ENCODE assay signal across 8 cellular contexts in genomic region chr17:752002-752619, GRCh38. TPM values are rescaled to one million over a fixed set of nuclear protein-coding genes. Genes with fewer than 3 reads are reported as not detected.
DNase-seq lines count a peak whose midpoint lies in the region; ATAC-seq, FAIRE-seq and TF ChIP-seq lines count a peak whose summit lies in the region.

GEMIN4 (minus strand) TSS chr17:752264; CDS start chr17:752142, 122 bp downstream.

- in situ Hi-C loops in HepG2 (cut with HindIII; ENCODE audit: extremely low pct_ligation_motif_present, low pct_unique_long_range_greater_than_20kb), result no loop called here

- BruUV-seq in HepG2 (replicated peaks; lab: Mats Ljungman, UMichigan), result no TSS peak

- peaks cover 26% of the 10 kb centered on the region for H3K79me2 ChIP-seq in HepG2 (ENCODE audit: insufficient read depth, low read length)

- intact Hi-C loops in HepG2 (cut with micrococcal nuclease; ENCODE audit: unreplicated experiment), result no loop called here

- H3K4me3 ChIP-seq in BLaER1 treated with 17β-estradiol and CSF1 and Interleukin-3, amounts not matched to agents 10 nM and 100 nM, result peak within 1 kb of the TSS; percentile 75 to 91 (median 85)
- H3K4me3 ChIP-seq in HepG2 (replicated peaks in 1 of 3; ENCODE audit: insufficient read depth in 1 of 3, low read depth in 2 of 3, low read length in 3 of 3), result peak within 1 kb of the TSS; percentile 74 to 84 (median 78)

- FAIRE-seq in HepG2 (lab: Jason Lieb, UNC), result peak; percentile 44

- peak; percentile 97 for TF ChIP-seq CTCF in HepG2 (CRISPR knock-in tag; IDR thresholded peaks at IDR 0.05)

- peaks cover 26 to 44% (median 42%) of the 10 kb centered on the region in 10 experiments for H3K4me1 ChIP-seq in BLaER1 treated with 17β-estradiol and CSF1 and Interleukin-3, amounts not matched to agents 10 nM and 100 nM
- H3K4me1 ChIP-seq in HepG2 (ENCODE audit: insufficient read depth, low read length), result peaks cover 26% of the 10 kb centered on the region

- CTCF ChIA-PET in HepG2 (lab: Yijun Ruan, JAX; ENCODE audit: low intra/inter-chr PET ratio, low total read pairs), result interaction anchor here (1.4 kb wide), 1 partner anchor 37 kb away, joined by 4 read pairs; the partner anchor contains the start of gene VPS53

- POLR2A ChIA-PET in HepG2 (lab: Yijun Ruan, JAX), result interaction anchor here (0.8 to 1.2 kb wide), 4 partner anchors 19 to 229 kb away, joined by 3 read pairs; partner anchors contain the start of genes GLOD4 and MRM3

- TF ChIP-seq RAD21 in HepG2 (CRISPR knock-in tag; IDR thresholded peaks at IDR 0.05), result peak; percentile 76

- H3K9me3 ChIP-seq in BLaER1 treated with 17β-estradiol and CSF1 and Interleukin-3, amounts not matched to agents 10 nM and 100 nM (replicated peaks in 1 of 11), result peaks cover 0 to 13% (median 7%) of the 10 kb centered on the region in 11 experiments; a peak in 9 of 22 replicates
- H3K9me3 ChIP-seq in HepG2 (ENCODE audit: low read length), result no peaks in the 10 kb centered on the region

- no peak within 1 kb of the TSS for H2AFZ ChIP-seq in HepG2 (ENCODE audit: low read length)

- peak within 1 kb of the TSS; percentile 86 to 100 (median 98) for H3K27ac ChIP-seq in BLaER1 treated with 17β-estradiol and CSF1 and Interleukin-3, amounts not matched to agents 10 nM and 100 nM
- peak within 1 kb of the TSS; percentile 72 for H3K27ac ChIP-seq in HepG2 (ENCODE audit: extremely low read length, insufficient read depth, low read length)

- H3K27me3 ChIP-seq in BLaER1 treated with 17β-estradiol and CSF1 and Interleukin-3, amounts not matched to agents 10 nM and 100 nM, result no peaks in the 10 kb centered on the region
- no peaks in the 10 kb centered on the region for H3K27me3 ChIP-seq in HepG2 (ENCODE audit: control insufficient read depth in 1 of 2, insufficient read depth in 2 of 2, low read length in 2 of 2)

- peak; percentile 56 for ATAC-seq in HG03378 (IDR thresholded peaks at IDR 0.05; ENCODE audit: unreplicated experiment)
- ATAC-seq in HepG2, result peak; percentile 87

- peaks cover 0 to 42% (median 36%) of the 10 kb centered on the region in 11 experiments; a peak in 20 of 22 replicates for H4K20me1 ChIP-seq in BLaER1 treated with 17β-estradiol and CSF1 and Interleukin-3, amounts not matched to agents 10 nM and 100 nM
- no peaks in the 10 kb centered on the region for H4K20me1 ChIP-seq in HepG2 (ENCODE audit: insufficient read depth, low read length)

- 20% methylated on average over 3 of the region's 87 CpGs for WGBS in HepG2 (ENCODE audit: low lambda C conversion rate)

- peak; percentile 10 to 91 for DNase-seq in NCI-H526 (lab: John Stamatoyannopoulos, UW)
- DNase-seq in activated CD4-positive, alpha-beta T cell treated with anti-CD3 and anti-CD28 coated beads, Interleukin-2, amount 50 U/mL, for 24 hours (ENCODE audit: low read depth in 1 of 2, low spot score in 1 of 2), result peak; percentile 95 to 100
- DNase-seq in dermis blood vessel endothelial cell, result peak; percentile 93
- peak; percentile 79 for DNase-seq in HepG2 (ENCODE audit: low spot score)
- peak; percentile 99 to 100 for DNase-seq in stimulated activated CD4-positive, alpha-beta T cell treated with anti-CD3 and anti-CD28 coated beads, Interleukin-2, amount 100 ng/mL, for 48 hours

- peaks cover 29 to 47% (median 35%) of the 10 kb centered on the region in 11 experiments for H3K36me3 ChIP-seq in BLaER1 treated with 17β-estradiol and CSF1 and Interleukin-3, amounts not matched to agents 10 nM and 100 nM
- H3K36me3 ChIP-seq in HepG2 (replicated peaks in 1 of 2; ENCODE audit: control insufficient read depth in 1 of 2, insufficient read depth in 2 of 2, low read length in 2 of 2), result peaks cover 5 to 12% of the 10 kb centered on the region in 2 experiments

- TF ChIP-seq EP300 in HepG2 (IDR thresholded peaks at IDR 0.05; ENCODE audit: low read depth in 2 of 2, low read length in 2 of 2), result no peak
- no peak for TF ChIP-seq EP300 in HepG2 (CRISPR knock-in tag; IDR thresholded peaks at IDR 0.05; ENCODE audit: borderline replicate concordance)

- peak; percentile 92 for TF ChIP-seq POLR2A in GM19099 (IDR thresholded peaks at IDR 0.05; ENCODE audit: extremely low read depth, insufficient read length, low read depth)
- peak; percentile 69 to 89 for TF ChIP-seq POLR2A in HepG2 (IDR thresholded peaks at IDR 0.05; ENCODE audit: insufficient read depth in 1 of 2, low read depth in 2 of 2, low read length in 2 of 2)

- H3K4me2 ChIP-seq in BLaER1 treated with 17β-estradiol and CSF1 and Interleukin-3, amounts not matched to agents 10 nM and 100 nM, result peak within 1 kb of the TSS; percentile 92 to 99 (median 96)
- H3K4me2 ChIP-seq in HepG2 (ENCODE audit: low read depth, low read length), result peak within 1 kb of the TSS; percentile 85

- peak within 1 kb of the TSS; percentile 93 to 99 (median 97) for H3K9ac ChIP-seq in BLaER1 treated with 17β-estradiol and CSF1 and Interleukin-3, amounts not matched to agents 10 nM and 100 nM
- peak within 1 kb of the TSS; percentile 90 for H3K9ac ChIP-seq in HepG2 (ENCODE audit: insufficient read depth, low read depth, low read length)

TF ChIP-seq in HepG2, 621 proteins besides CTCF, POLR2A, EP300 and RAD21 (continues in another document):
- no peak for TF ChIP-seq ZNF7 (CRISPR knock-in tag; IDR thresholded peaks at IDR 0.05)
- TF ChIP-seq, protein P1, sequence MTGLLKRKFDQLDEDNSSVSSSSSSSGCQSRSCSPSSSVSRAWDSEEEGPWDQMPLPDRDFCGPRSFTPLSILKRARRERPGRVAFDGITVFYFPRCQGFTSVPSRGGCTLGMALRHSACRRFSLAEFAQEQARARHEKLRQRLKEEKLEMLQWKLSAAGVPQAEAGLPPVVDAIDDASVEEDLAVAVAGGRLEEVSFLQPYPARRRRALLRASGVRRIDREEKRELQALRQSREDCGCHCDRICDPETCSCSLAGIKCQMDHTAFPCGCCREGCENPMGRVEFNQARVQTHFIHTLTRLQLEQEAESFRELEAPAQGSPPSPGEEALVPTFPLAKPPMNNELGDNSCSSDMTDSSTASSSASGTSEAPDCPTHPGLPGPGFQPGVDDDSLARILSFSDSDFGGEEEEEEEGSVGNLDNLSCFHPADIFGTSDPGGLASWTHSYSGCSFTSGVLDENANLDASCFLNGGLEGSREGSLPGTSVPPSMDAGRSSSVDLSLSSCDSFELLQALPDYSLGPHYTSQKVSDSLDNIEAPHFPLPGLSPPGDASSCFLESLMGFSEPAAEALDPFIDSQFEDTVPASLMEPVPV (CRISPR knock-in tag; IDR thresholded peaks at IDR 0.05), result peak; percentile 80; the same call in 1 of the 2 replicates
- 0 out of 2 replicates have a peak, but pooled peaks have one; percentile 25 for TF ChIP-seq MIXL1 (CRISPR knock-in tag; IDR thresholded peaks at IDR 0.05)
- no peak for TF ChIP-seq ZNF780A (CRISPR knock-in tag; IDR thresholded peaks at IDR 0.05)
- TF ChIP-seq SP140L (CRISPR knock-in tag; IDR thresholded peaks at IDR 0.05; ENCODE audit: borderline replicate concordance), result no peak
- peak; percentile 94; the same call in 1 of the 2 replicates for TF ChIP-seq ATF7-NPFF (CRISPR knock-in tag; IDR thresholded peaks at IDR 0.05; ENCODE audit: low read depth)
- peak; percentile 79; the same call in 1 of the 2 replicates for TF ChIP-seq ZNF160 (CRISPR knock-in tag; IDR thresholded peaks at IDR 0.05)
- TF ChIP-seq ZMAT5 (CRISPR knock-in tag; IDR thresholded peaks at IDR 0.05; ENCODE audit: borderline replicate concordance, low read depth), result no peak
- TF ChIP-seq PTBP1 (IDR thresholded peaks at IDR 0.05; ENCODE audit: low read depth, low read length, poor library complexity, severe bottlenecking), result no peak
- TF ChIP-seq, protein P2, sequence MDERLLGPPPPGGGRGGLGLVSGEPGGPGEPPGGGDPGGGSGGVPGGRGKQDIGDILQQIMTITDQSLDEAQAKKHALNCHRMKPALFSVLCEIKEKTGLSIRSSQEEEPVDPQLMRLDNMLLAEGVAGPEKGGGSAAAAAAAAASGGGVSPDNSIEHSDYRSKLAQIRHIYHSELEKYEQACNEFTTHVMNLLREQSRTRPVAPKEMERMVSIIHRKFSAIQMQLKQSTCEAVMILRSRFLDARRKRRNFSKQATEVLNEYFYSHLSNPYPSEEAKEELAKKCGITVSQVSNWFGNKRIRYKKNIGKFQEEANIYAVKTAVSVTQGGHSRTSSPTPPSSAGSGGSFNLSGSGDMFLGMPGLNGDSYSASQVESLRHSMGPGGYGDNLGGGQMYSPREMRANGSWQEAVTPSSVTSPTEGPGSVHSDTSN (CRISPR knock-in tag; IDR thresholded peaks at IDR 0.05), result no peak
- TF ChIP-seq MBNL3 (CRISPR knock-in tag; conservative IDR thresholded peaks at IDR 0.05), result no peak
- TF ChIP-seq PHF8 (CRISPR knock-in tag; IDR thresholded peaks at IDR 0.05), result peak; percentile 77
- TF ChIP-seq EEA1 (CRISPR knock-in tag; IDR thresholded peaks at IDR 0.05; ENCODE audit: borderline replicate concordance), result peak; percentile 18; the same call in 1 of the 2 replicates

RNA-seq across cellular contexts. Expression of gene GEMIN4, which starts in this region (rescaled TPM):
- total RNA-seq in dermis blood vessel endothelial cell, result 12.9 and 18.3 TPM in 2 replicates
- 22.7 and 28.2 TPM in 2 replicates for total RNA-seq in HepG2 (2016; rRNA removed; fragmentation: Illumina TruSeq; extraction: Trizol)
- 1.6 and 2.8 TPM in 2 replicates for total RNA-seq in HepG2 (2016; cell fraction: cytosol; rRNA removed; fragmentation: Illumina TruSeq; extraction: Trizol; ENCODE audit: low read depth)
- 23.2 and 25.6 TPM in 2 replicates for total RNA-seq in HepG2 (2016; cell fraction: insoluble cytoplasmic fraction; rRNA removed; fragmentation: Illumina TruSeq; extraction: Trizol)
- total RNA-seq in HepG2 (2016; cell fraction: membrane; rRNA removed; fragmentation: Illumina TruSeq; extraction: Trizol), result 7.3 and 7.8 TPM in 2 replicates
- 14.5 and 15.4 TPM in 2 replicates for total RNA-seq in HepG2 (2016; cell fraction: nucleus; rRNA removed; fragmentation: Illumina TruSeq; extraction: Trizol)
- 10.8 and 13.6 TPM in 2 replicates for polyA plus RNA-seq in HepG2 (2011; rRNA removed)
- 5.1 and 7.0 TPM in 2 replicates for polyA plus RNA-seq in HepG2 (2011; cell fraction: cytosol; rRNA removed)
- 15.7 and 16.5 TPM in 2 replicates for polyA plus RNA-seq in HepG2 (2011; cell fraction: nucleus; rRNA removed)
- 10.4 and 10.6 TPM in 2 replicates for polyA plus RNA-seq in HepG2 (2012)
- polyA plus RNA-seq in HepG2 (2016; cell fraction: cytosol; fragmentation: Illumina TruSeq; extraction: Trizol; ENCODE audit: low read depth), result 0.83 and 1.1 TPM in 2 replicates
- polyA plus RNA-seq in HepG2 (2016; cell fraction: insoluble cytoplasmic fraction; fragmentation: Illumina TruSeq; extraction: Trizol; ENCODE audit: low read depth), result 18.5 and 22.6 TPM in 2 replicates
- 2.1 and 3.2 TPM in 2 replicates for polyA plus RNA-seq in HepG2 (2016; cell fraction: membrane; fragmentation: Illumina TruSeq; extraction: Trizol; ENCODE audit: low read depth)
- polyA plus RNA-seq in HepG2 (2016; cell fraction: nucleus; fragmentation: Illumina TruSeq; extraction: Trizol; ENCODE audit: insufficient read depth, low read depth), result 17.5 and 17.6 TPM in 2 replicates
- 30.3 and 134 TPM in 2 replicates for polyA minus RNA-seq in HepG2 (2011; rRNA and poly(A)+ RNA removed; ENCODE audit: low replicate concordance)
- 6.5 and 6.9 TPM in 2 replicates for polyA minus RNA-seq in HepG2 (2011; cell fraction: cytosol; rRNA and poly(A)+ RNA removed)
- polyA minus RNA-seq in HepG2 (2011; cell fraction: nucleus; rRNA and poly(A)+ RNA removed), result 9.9 and 11.6 TPM in 2 replicates

Comparison
In these comparisons a context has a peak if more than half of its experiments do, and no peak if none do; other contexts are left out.
1. Peak in every context shown above with its lines: DNase-seq, ATAC-seq, H3K4me3 ChIP-seq and H3K27ac ChIP-seq.